8 cellular contexts compared by ENCODE assay signal in the genomic region with DNA sequence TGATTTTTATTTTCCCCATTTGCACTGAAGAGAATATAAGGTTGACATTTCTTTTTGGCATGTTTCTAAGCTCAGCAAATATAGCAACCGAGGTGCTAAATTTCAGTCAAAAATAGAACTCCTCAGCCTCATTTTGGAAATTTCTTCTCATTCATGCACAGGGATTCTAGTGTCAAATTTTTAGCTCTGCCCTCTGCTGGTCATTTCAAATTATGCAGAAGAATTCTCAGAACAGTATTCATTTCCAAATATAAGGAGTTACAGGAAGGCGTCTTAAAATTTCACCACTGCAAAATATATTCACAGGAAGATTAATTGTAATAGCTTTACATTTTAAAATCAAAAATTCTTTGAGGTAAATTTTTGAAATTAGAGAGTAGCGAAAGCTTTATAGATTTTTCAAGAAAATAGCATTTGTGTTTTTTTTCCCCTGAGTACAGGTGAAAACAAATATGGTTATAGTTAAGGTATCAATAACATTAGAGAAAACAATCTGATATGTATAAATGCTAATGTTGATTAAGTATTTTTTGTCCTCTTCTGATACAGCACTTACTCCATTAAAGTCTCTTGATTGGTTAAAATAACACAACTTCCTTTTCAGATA. TPM values are rescaled to one million over a fixed set of nuclear protein-coding genes. Genes with fewer than 3 reads are reported as not detected.
DNase-seq lines count a peak whose midpoint lies in the region; ATAC-seq and TF ChIP-seq lines count a peak whose summit lies in the region.

No MANE protein-coding gene starts in this region.

- H3K27me3 Mint-ChIP-seq in natural killer cell (ENCODE audit: low read depth in 2 of 2) = no peaks in the 10 kb centered on the region
- no peaks in the 10 kb centered on the region for H3K27me3 Mint-ChIP-seq in natural killer cell treated with Interleukin-12 subunit alpha and Interleukin-12 subunit beta and Interleukin-15 and Interleukin-18, amount 100 ng/mL, for 72 hours

- H3K27ac ChIP-seq in IMR-90 (ENCODE audit: insufficient read depth, low read length) (no peak overlapping the region), SJCRH30 (no peak overlapping the region), testis (no peak overlapping the region), suprapubic skin (no peak overlapping the region)

- no peak overlapping the region for H3K18ac ChIP-seq in IMR-90 (ENCODE audit: low read depth, low read length)

- no peak overlapping the region for H3K4me2 ChIP-seq in IMR-90 (ENCODE audit: low read depth, low read length)

- in situ Hi-C loops in IMR-90 (cut with MboI; ENCODE audit: low sequenced_read_pairs) = loop anchor here (5.0 to 25.0 kb wide), 2 partner anchors 117 to 788 kb away; no protein-coding TSS in a partner anchor

- no peak overlapping the region for H4K91ac ChIP-seq in IMR-90 (ENCODE audit: insufficient read depth, low read depth, low read length)

- peaks cover 6% of the 10 kb centered on the region for H3K36me3 ChIP-seq in IMR-90 (ENCODE audit: control insufficient read depth, insufficient read depth, low read length)
- H3K36me3 ChIP-seq in SJCRH30 = no peaks in the 10 kb centered on the region
- H3K36me3 ChIP-seq in testis (ENCODE audit: low read depth, missing control alignments) = no peaks in the 10 kb centered on the region
- no peaks in the 10 kb centered on the region for H3K36me3 ChIP-seq in suprapubic skin

- no peaks in the 10 kb centered on the region for H3K36me3 Mint-ChIP-seq in natural killer cell
- H3K36me3 Mint-ChIP-seq in natural killer cell treated with Interleukin-12 subunit alpha and Interleukin-12 subunit beta and Interleukin-15 and Interleukin-18, amount 100 ng/mL, for 72 hours = no peaks in the 10 kb centered on the region

- peaks cover 5 to 29% of the 10 kb centered on the region in 2 experiments; a peak in 3 of 4 replicates for H3K79me1 ChIP-seq in IMR-90 (ENCODE audit: low read depth in 1 of 2, low read length in 2 of 2)

- H3K4me3 ChIP-seq in IMR-90 (ENCODE audit: insufficient read depth, low read depth, low read length) (no peak overlapping the region), SJCRH30 (no peak overlapping the region), fibroblast of villous mesenchyme (ENCODE audit: low read depth, low read length) (no peak overlapping the region), testis (no peak overlapping the region), suprapubic skin (no peak overlapping the region)

- TF ChIP-seq CTCF in natural killer cell (IDR thresholded peaks at IDR 0.05) (peak; percentile 67), IMR-90 (conservative IDR thresholded peaks at IDR 0.05; ENCODE audit: low read depth, low read length) (peak; percentile 64), fibroblast of villous mesenchyme (IDR thresholded peaks at IDR 0.05; ENCODE audit: insufficient read depth, low read depth, low read length) (peak; percentile 65), testis (IDR thresholded peaks at IDR 0.05) (peak; percentile 48 to 72 (median 61)), suprapubic skin (IDR thresholded peaks at IDR 0.05) (peak in 1 of 2 donors; percentile 46)

- H3K27me3 ChIP-seq in IMR-90 (ENCODE audit: control insufficient read depth, insufficient read depth, low read length) (no peaks in the 10 kb centered on the region), SJCRH30 (no peaks in the 10 kb centered on the region), testis (no peaks in the 10 kb centered on the region), suprapubic skin (no peaks in the 10 kb centered on the region)

- no peak overlapping the region for H3K9ac ChIP-seq in IMR-90 (ENCODE audit: low read depth, low read length)

- no peak overlapping the region for H4K5ac ChIP-seq in IMR-90 (ENCODE audit: low read depth, low read length)

- H4K8ac ChIP-seq in IMR-90 (ENCODE audit: low read depth in 2 of 2, low read length in 2 of 2) = no peak overlapping the region

- ATAC-seq in natural killer cell = no peak
- no peak for ATAC-seq in natural killer cell treated with Interleukin-12 subunit alpha and Interleukin-12 subunit beta and Interleukin-15 and Interleukin-18, amount 100 ng/mL, for 72 hours
- peak; percentile 63; the same call in 1 of the 2 replicates for ATAC-seq in IMR-90 (ENCODE audit: low read depth)
- no peak for ATAC-seq in HG03139 (IDR thresholded peaks at IDR 0.05; ENCODE audit: unreplicated experiment)

- no peak overlapping the region for H2BK15ac ChIP-seq in IMR-90 (ENCODE audit: low read depth, low read length)

- H3K27ac Mint-ChIP-seq in natural killer cell = peak overlapping the region in 1 of 2 donors; percentile 29
- no peak overlapping the region for H3K27ac Mint-ChIP-seq in natural killer cell treated with Interleukin-12 subunit alpha and Interleukin-12 subunit beta and Interleukin-15 and Interleukin-18, amount 100 ng/mL, for 72 hours

- H3K14ac ChIP-seq in IMR-90 (replicated peaks; ENCODE audit: low read depth, low read length) = no peak overlapping the region

- H3K4ac ChIP-seq in IMR-90 (ENCODE audit: low read depth, low read length) = no peak overlapping the region

- no peaks in the 10 kb centered on the region; the same call in 1 of the 2 replicates for H4K20me1 ChIP-seq in IMR-90 (ENCODE audit: insufficient read depth, low read length)

- no peak overlapping the region for H3K56ac ChIP-seq in IMR-90 (ENCODE audit: extremely low read depth, insufficient read depth, low read length)

- H2AK5ac ChIP-seq in IMR-90 (ENCODE audit: low read depth, low read length) = no peak overlapping the region

- intact Hi-C loops in natural killer cell (cut with micrococcal nuclease) (no loop called here), IMR-90 (cut with micrococcal nuclease) (loop anchor here (1.0 kb wide), 4 partner anchors 54 to 122 kb away; partner anchors contain the start of gene FMN2), testis (cut with DNase I; ENCODE audit: low total_unique reads) (no loop called here)

- DNase-seq in natural killer cell = no peak
- no peak for DNase-seq in natural killer cell treated with Interleukin-12 subunit alpha and Interleukin-12 subunit beta and Interleukin-15 and Interleukin-18, amount 100 ng/mL, for 72 hours (ENCODE audit: low spot score)
- DNase-seq in IMR-90 = peak; percentile 52
- peak; percentile 3 to 52 for DNase-seq in SJCRH30
- peak; percentile 47 for DNase-seq in fibroblast of villous mesenchyme (ENCODE audit: low read depth)
- no peak for DNase-seq in testis
- no peak for DNase-seq in suprapubic skin (ENCODE audit: low spot score in 2 of 2)

- no peak for TF ChIP-seq EP300 in suprapubic skin (IDR thresholded peaks at IDR 0.05)

- no peak overlapping the region for H2BK120ac ChIP-seq in IMR-90 (ENCODE audit: low read depth, low read length)

- peaks cover under 1% of the 10 kb centered on the region for H3K9me1 ChIP-seq in IMR-90 (ENCODE audit: insufficient read depth, low read length)

- CTCF ChIA-PET in IMR-90 (lab: Yijun Ruan, JAX) = interaction anchor here (0.7 to 1.9 kb wide), 13 partner anchors 9 to 1671 kb away, joined by 3 to 9 read pairs (median 3); no protein-coding TSS in a partner anchor

- H2AK9ac ChIP-seq in IMR-90 (replicated peaks; ENCODE audit: low read depth, low read length, poor library complexity) = no peak overlapping the region

- H3K4me3 Mint-ChIP-seq in natural killer cell = peak overlapping the region; percentile 53
- no peak overlapping the region for H3K4me3 Mint-ChIP-seq in natural killer cell treated with Interleukin-12 subunit alpha and Interleukin-12 subunit beta and Interleukin-15 and Interleukin-18, amount 100 ng/mL, for 72 hours

- H3K4me1 ChIP-seq in IMR-90 (ENCODE audit: control insufficient read depth, insufficient read depth, low read length) (peaks cover 4% of the 10 kb centered on the region; the same call in 1 of the 2 replicates), SJCRH30 (no peaks in the 10 kb centered on the region), testis (no peaks in the 10 kb centered on the region), suprapubic skin (no peaks in the 10 kb centered on the region)

- H3K9me3 Mint-ChIP-seq in natural killer cell = no peaks in the 10 kb centered on the region
- no peaks in the 10 kb centered on the region for H3K9me3 Mint-ChIP-seq in natural killer cell treated with Interleukin-12 subunit alpha and Interleukin-12 subunit beta and Interleukin-15 and Interleukin-18, amount 100 ng/mL, for 72 hours

- peak; percentile 54 for TF ChIP-seq RAD21 in IMR-90 (IDR thresholded peaks at IDR 0.05; ENCODE audit: low read length)

- H3K4me1 Mint-ChIP-seq in natural killer cell = peaks cover 22 to 37% of the 10 kb centered on the region in 2 donors
- H3K4me1 Mint-ChIP-seq in natural killer cell treated with Interleukin-12 subunit alpha and Interleukin-12 subunit beta and Interleukin-15 and Interleukin-18, amount 100 ng/mL, for 72 hours (ENCODE audit: low read depth in 2 of 2) = peaks cover 5 to 21% of the 10 kb centered on the region in 2 donors

- no TSS peak for BruUV-seq in IMR-90 (replicated peaks; lab: Mats Ljungman, UMichigan)

- no peak overlapping the region for H2BK20ac ChIP-seq in IMR-90 (ENCODE audit: low read depth, low read length)

- no peak overlapping the region for H3K23ac ChIP-seq in IMR-90 (ENCODE audit: low read depth, low read length)

- dilution Hi-C loops in IMR-90 (cut with HindIII; ENCODE audit: low sequenced_read_pairs, unreplicated experiment) = no loop called here

- no peak overlapping the region for H2AFZ ChIP-seq in IMR-90 (replicated peaks; ENCODE audit: low read length, poor library complexity)

- H2BK5ac ChIP-seq in IMR-90 (ENCODE audit: low read depth, low read length, poor library complexity, severe bottlenecking) = no peak overlapping the region

- 0% methylated on average over 1 of the region's 3 CpGs; no CpG with 5 or more reads in 1 of the 2 experiments for WGBS in IMR-90 (ENCODE audit: extremely low coverage in 2 of 2, insufficient read length in 1 of 2), 2 experiments
- WGBS in testis, 2 donors = 39 to 53% methylated on average over 3 of the region's 3 CpGs
- 56% methylated on average over 3 of the region's 3 CpGs for WGBS in suprapubic skin

- TF ChIP-seq POLR2A in IMR-90 (IDR thresholded peaks at IDR 0.05; ENCODE audit: low read depth, low read length) (no peak), testis (IDR thresholded peaks at IDR 0.05) (no peak), suprapubic skin (IDR thresholded peaks at IDR 0.05) (no peak)

- POLR2A ChIA-PET in IMR-90 (lab: Charles Lee; ENCODE audit: unreplicated experiment) = no interaction called here

- H3K9me3 ChIP-seq in IMR-90 (ENCODE audit: control insufficient read depth, insufficient read depth, low read length) (no peaks in the 10 kb centered on the region), SJCRH30 (replicated peaks) (no peaks in the 10 kb centered on the region), testis (no peaks in the 10 kb centered on the region), suprapubic skin (no peaks in the 10 kb centered on the region)

RNA-seq across cellular contexts. Expression of gene FMN2, which starts 57.9 kb away (rescaled TPM):
- total RNA-seq in natural killer cell (not detected), IMR-90 (2012; rRNA removed) (35.8 and 50.0 TPM in 2 replicates), fibroblast of villous mesenchyme (19.0 and 35.0 TPM in 2 replicates), testis (1 to 10 TPM; 3.8 to 8.3 TPM), suprapubic skin (under 1 TPM in 2 of 4 donors, not detected in 2; 0.11 to 0.89 TPM)
- total RNA-seq in natural killer cell treated with Interleukin-12 subunit alpha and Interleukin-12 subunit beta and Interleukin-15 and Interleukin-18, amount 100 ng/mL, for 72 hours = not detected
- polyA plus RNA-seq in IMR-90 (2012; rRNA removed) (20.1 and 29.0 TPM in 2 replicates), testis (ENCODE audit: insufficient read depth, low read depth, low replicate concordance) (4.3 TPM)
- 4.7 and 5.4 TPM in 2 replicates for polyA plus RNA-seq in IMR-90 (2012; cell fraction: cytosol; rRNA removed)
- polyA plus RNA-seq in IMR-90 (2012; cell fraction: nucleus; rRNA removed; ENCODE audit: low replicate concordance) = 7.2 and 9.7 TPM in 2 replicates
- total RNA-seq in SJCRH30 (2014; rRNA removed; shearing (Covaris generic)) = not detected in 2 replicates

Comparison
In these comparisons a context has a peak if more than half of its experiments do, and no peak if none do; other contexts are left out.
1. DNase-seq: peak in IMR-90 (single experiment), SJCRH30 (2 of 2) and fibroblast of villous mesenchyme (single experiment); none in natural killer cell (single experiment), natural killer cell treated with Interleukin-12 subunit alpha and Interleukin-12 subunit beta and Interleukin-15 and Interleukin-18, amount 100 ng/mL, for 72 hours (single experiment), testis (single experiment) and suprapubic skin (0 of 2).